Comparison of ENCODE assay signal across 1 cellular context in genomic region chr2:234003972-234004617, GRCh38.
TF ChIP-seq lines count a peak whose summit lies in the region.

No MANE protein-coding gene starts in this region.

TF ChIP-seq in GM23338, 12 proteins besides CTCF, POLR2A, EP300 and RAD21 (continued from another document):
- no peak for TF ChIP-seq NANOG (IDR thresholded peaks at IDR 0.05; ENCODE audit: borderline replicate concordance)
- TF ChIP-seq, protein P1, sequence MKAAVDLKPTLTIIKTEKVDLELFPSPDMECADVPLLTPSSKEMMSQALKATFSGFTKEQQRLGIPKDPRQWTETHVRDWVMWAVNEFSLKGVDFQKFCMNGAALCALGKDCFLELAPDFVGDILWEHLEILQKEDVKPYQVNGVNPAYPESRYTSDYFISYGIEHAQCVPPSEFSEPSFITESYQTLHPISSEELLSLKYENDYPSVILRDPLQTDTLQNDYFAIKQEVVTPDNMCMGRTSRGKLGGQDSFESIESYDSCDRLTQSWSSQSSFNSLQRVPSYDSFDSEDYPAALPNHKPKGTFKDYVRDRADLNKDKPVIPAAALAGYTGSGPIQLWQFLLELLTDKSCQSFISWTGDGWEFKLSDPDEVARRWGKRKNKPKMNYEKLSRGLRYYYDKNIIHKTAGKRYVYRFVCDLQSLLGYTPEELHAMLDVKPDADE (IDR thresholded peaks at IDR 0.05) = no peak
